In genomic region chr9:137064027-137064879, GRCh38 we compare ENCODE assay signal across 8 cellular contexts. TPM values are rescaled to one million over a fixed set of nuclear protein-coding genes. Genes with fewer than 3 reads are reported as not detected.
A peak's percentile ranks its signal among the peaks of the same experiment; 100 is the strongest.
DNase-seq lines count a peak whose midpoint lies in the region; ATAC-seq and TF ChIP-seq lines count a peak whose summit lies in the region.

No MANE protein-coding gene starts in this region.

- DNase-seq in SIG-M5 treated with dmso at 0.1 percent for 504 hours (lab: John Stamatoyannopoulos, UW; ENCODE audit: unreplicated experiment) (peak; percentile 31), SIG-M5 (lab: John Stamatoyannopoulos, UW) (no peak), OCI-LY7 (ENCODE audit: low spot score) (peak; percentile 52), foreskin melanocyte (peak; percentile 42), osteoblast (ENCODE audit: insufficient read length, low spot score, missing footprints) (peak; percentile 97), globus pallidus (ENCODE audit: low spot score) (no peak)
- DNase-seq in activated T-helper 1 cell treated with anti-CD3 and anti-CD28 coated beads, Interleukin-2, amount 50 U/mL, for 16 hours (ENCODE audit: low read depth in 1 of 2, low spot score in 1 of 2): peak; percentile 44 to 47

- H3K4me1 ChIP-seq in OCI-LY7 (ENCODE audit: insufficient read depth, low read length, poor library complexity, severe bottlenecking) (peaks cover 14% of the 10 kb centered on the region), osteoblast (ENCODE audit: insufficient read depth, low read length) (no peaks in the 10 kb centered on the region)

- no peaks in the 10 kb centered on the region for H3K9me3 ChIP-seq in OCI-LY7 (ENCODE audit: low read length)
- H3K9me3 ChIP-seq in osteoblast (ENCODE audit: low read depth, low read length): no peaks in the 10 kb centered on the region

- H3K4me3 ChIP-seq in OCI-LY7 (ENCODE audit: low read depth, low read length, poor library complexity, severe bottlenecking) (no peak overlapping the region), osteoblast (ENCODE audit: insufficient read depth, low read length) (no peak overlapping the region)

- H3K27me3 ChIP-seq in osteoblast (ENCODE audit: insufficient read depth, low read length): no peaks in the 10 kb centered on the region

- H4K20me1 ChIP-seq in OCI-LY7 (ENCODE audit: insufficient read depth, low read length) (no peaks in the 10 kb centered on the region), osteoblast (ENCODE audit: insufficient read depth, low read length) (peaks cover 6% of the 10 kb centered on the region)

- BruUV-seq in OCI-LY7 (replicated peaks; lab: Mats Ljungman, UMichigan): no TSS peak

- no peaks in the 10 kb centered on the region for H3K9me2 ChIP-seq in OCI-LY7 (ENCODE audit: insufficient read depth, low read length)

- peaks cover 23% of the 10 kb centered on the region; the same call in 1 of the 2 replicates for H3K36me3 ChIP-seq in OCI-LY7 (ENCODE audit: insufficient read depth, low read length)
- H3K36me3 ChIP-seq in osteoblast (ENCODE audit: insufficient read depth, low read length): no peaks in the 10 kb centered on the region

- ATAC-seq in GM19455 (IDR thresholded peaks at IDR 0.05; ENCODE audit: unreplicated experiment): no peak

- intact Hi-C loops in OCI-LY7 (cut with micrococcal nuclease; ENCODE audit: unreplicated experiment): no loop called here

- H3K27ac ChIP-seq in OCI-LY7 (ENCODE audit: low read depth, low read length, poor library complexity, severe bottlenecking) (no peak overlapping the region), osteoblast (ENCODE audit: low read depth, low read length) (no peak overlapping the region)

- H2AFZ ChIP-seq in OCI-LY7 (ENCODE audit: low read length) (no peak overlapping the region), osteoblast (ENCODE audit: low read length) (no peak overlapping the region)

- no peak overlapping the region for H3K4me2 ChIP-seq in OCI-LY7 (ENCODE audit: low read length)
- H3K4me2 ChIP-seq in osteoblast (ENCODE audit: insufficient read depth, low read length): no peak overlapping the region

- TF ChIP-seq CTCF in OCI-LY7 (conservative IDR thresholded peaks at IDR 0.05; ENCODE audit: low read length) (peak; percentile 80), osteoblast (IDR thresholded peaks at IDR 0.05; ENCODE audit: extremely low read depth, low read depth, low read length) (peak; percentile 74)

- H3K79me2 ChIP-seq in OCI-LY7 (ENCODE audit: insufficient read depth, low read depth, low read length): peaks cover 9% of the 10 kb centered on the region; the same call in 1 of the 2 replicates
- H3K79me2 ChIP-seq in osteoblast (ENCODE audit: insufficient read depth, low read length): no peaks in the 10 kb centered on the region

- POLR2A ChIA-PET in OCI-LY7 (lab: Charles Lee): no interaction called here

- CTCF ChIA-PET in OCI-LY7 (lab: Charles Lee; ENCODE audit: unreplicated experiment): interaction anchor here (0.6 kb wide), 2 partner anchors 13 to 190 kb away, joined by 3 to 5 read pairs; partner anchors contain the start of gene UAP1L1

RNA-seq across cellular contexts. Expression of gene SAPCD2, which starts 6.1 kb away (rescaled TPM):
- total RNA-seq in OCI-LY7 (2014; rRNA removed; shearing (Covaris generic)): 65.9 and 74.0 TPM in 2 replicates
- total RNA-seq in OCI-LY7 (2022) (51.4 and 57.2 TPM in 2 replicates), osteoblast (0.88 and 1.1 TPM in 2 replicates)

RNA-seq across cellular contexts. Expression of gene ENTPD2, which starts 10.4 kb away (rescaled TPM):
- total RNA-seq in OCI-LY7 (2014; rRNA removed; shearing (Covaris generic)): 0.16 TPM in 1 of 2 replicates, not detected in the other
- total RNA-seq in OCI-LY7 (2022) (not detected in 2 replicates), osteoblast (not detected in 2 replicates)

RNA-seq across cellular contexts. Expression of gene UAP1L1, which starts 13.1 kb away (rescaled TPM):
- total RNA-seq in OCI-LY7 (2014; rRNA removed; shearing (Covaris generic)): 5.3 and 5.7 TPM in 2 replicates
- total RNA-seq in OCI-LY7 (2022) (12.3 and 16.7 TPM in 2 replicates), osteoblast (35.9 and 36.9 TPM in 2 replicates)

RNA-seq across cellular contexts. Expression of gene NPDC1, which starts 18.3 kb away (rescaled TPM):
- 0.21 and 0.32 TPM in 2 replicates for total RNA-seq in OCI-LY7 (2014; rRNA removed; shearing (Covaris generic))
- total RNA-seq in OCI-LY7 (2022): 0.38 and 0.39 TPM in 2 replicates
- 10.0 and 10.1 TPM in 2 replicates for total RNA-seq in osteoblast

RNA-seq across cellular contexts. Expression of gene MAN1B1, which starts 22.5 kb away (rescaled TPM):
- 22.5 and 32.7 TPM in 2 replicates for total RNA-seq in OCI-LY7 (2014; rRNA removed; shearing (Covaris generic))
- total RNA-seq in OCI-LY7 (2022) (38.8 and 43.4 TPM in 2 replicates), osteoblast (94.1 and 103 TPM in 2 replicates)

Comparison
In these comparisons a context has a peak if more than half of its experiments do, and no peak if none do; other contexts are left out.
1. DNase-seq: peak in SIG-M5 treated with dmso at 0.1 percent for 504 hours (single experiment), OCI-LY7 (single experiment), activated T-helper 1 cell treated with anti-CD3 and anti-CD28 coated beads, Interleukin-2, amount 50 U/mL, for 16 hours (2 of 2), foreskin melanocyte (single experiment) and osteoblast (single experiment); none in SIG-M5 (single experiment) and globus pallidus (single experiment).
2. RNA of gene SAPCD2, which starts 6.1 kb away (total RNA-seq): 51.4 to 74.0 TPM in OCI-LY7; 0.88 to 1.1 TPM in osteoblast; every median in the first group is over 10 times any median in the second.